1 cellular context compared by ENCODE assay signal in genomic region chr1:202023033-202023433, GRCh38.
TF ChIP-seq lines count a peak whose summit lies in the region.

No MANE protein-coding gene starts in this region.

TF ChIP-seq in HCT116, 20 proteins besides CTCF, POLR2A, EP300 and RAD21 (continued from another document):
- TF ChIP-seq CBX3 (IDR thresholded peaks at IDR 0.05; ENCODE audit: low read depth): no peak
- no peak for TF ChIP-seq SP1 (IDR thresholded peaks at IDR 0.05; ENCODE audit: low read depth)
